Comparison of ENCODE assay signal across 12 cellular contexts in genomic region chr16:89051521-89052166, GRCh38. TPM values are rescaled to one million over a fixed set of nuclear protein-coding genes. Genes with fewer than 3 reads are reported as not detected.
DNase-seq lines count a peak whose midpoint lies in the region; ATAC-seq and TF ChIP-seq lines count a peak whose summit lies in the region.
"Had no signal": no experiment of that assay in that cellular context is flagged by ENCODE, and none has a peak within 500 bp of the region (broad histone marks: within the 10 kb centered on the region; RNA-seq: fewer than 3 reads in every experiment).

No MANE protein-coding gene starts in this region.

- H3K4me1 Mint-ChIP-seq in glutamatergic neuron (ENCODE audit: low read depth, unreplicated experiment), result peaks cover 8% of the 10 kb centered on the region

- TF ChIP-seq CTCF in heart left ventricle (IDR thresholded peaks at IDR 0.05), result no peak
- TF ChIP-seq CTCF in glutamatergic neuron (IDR thresholded peaks at IDR 0.05; ENCODE audit: partially characterized antibody, unreplicated experiment), result no peak
- TF ChIP-seq CTCF in suprapubic skin (IDR thresholded peaks at IDR 0.05), result no peak

- H3K27me3 ChIP-seq in heart left ventricle (peaks cover 15 to 76% (median 30%) of the 10 kb centered on the region in 9 donors), suprapubic skin (peaks cover 92% of the 10 kb centered on the region)

- H3K36me3 Mint-ChIP-seq in glutamatergic neuron (ENCODE audit: unreplicated experiment), result no peaks in the 10 kb centered on the region
- H3K36me3 Mint-ChIP-seq: activated CD4-positive, alpha-beta memory T cell treated with anti-CD3 and anti-CD28 coated beads for 36 hours; memory B cell had no signal

- H3K9me3 Mint-ChIP-seq in glutamatergic neuron (ENCODE audit: unreplicated experiment), result peaks cover 7% of the 10 kb centered on the region
- H3K9me3 Mint-ChIP-seq: activated CD4-positive, alpha-beta memory T cell treated with anti-CD3 and anti-CD28 coated beads for 36 hours; HFFc6; memory B cell had no signal

- ATAC-seq in heart left ventricle, result no peak
- ATAC-seq in left cardiac atrium, result no peak
- no peak for ATAC-seq in GM18498 (IDR thresholded peaks at IDR 0.05; ENCODE audit: unreplicated experiment)

- WGBS in heart left ventricle, 4 donors, result 70 to 78% (median 72%) methylated on average over 17 to 22 of the region's 22 CpGs
- 19% methylated on average over 19 of the region's 22 CpGs for WGBS in suprapubic skin

- intact Hi-C loops in heart left ventricle (cut with DNase I) (no loop called here), left cardiac atrium (cut with DNase I) (no loop called here)

- no peaks in the 10 kb centered on the region for H3K9me3 ChIP-seq in heart left ventricle
- H3K9me3 ChIP-seq in suprapubic skin, result no peaks in the 10 kb centered on the region

- H3K36me3 ChIP-seq in heart left ventricle (no peaks in the 10 kb centered on the region), suprapubic skin (no peaks in the 10 kb centered on the region)

- no peak overlapping the region for H3K27ac ChIP-seq in heart left ventricle
- no peak overlapping the region for H3K27ac ChIP-seq in suprapubic skin

- no peak for TF ChIP-seq POLR2A in heart left ventricle (IDR thresholded peaks at IDR 0.05)
- TF ChIP-seq POLR2A in suprapubic skin (IDR thresholded peaks at IDR 0.05), result no peak

- H3K27ac Mint-ChIP-seq in glutamatergic neuron (ENCODE audit: unreplicated experiment), result no peak overlapping the region
- H3K27ac Mint-ChIP-seq: activated CD4-positive, alpha-beta memory T cell treated with anti-CD3 and anti-CD28 coated beads for 36 hours; HFFc6 had no signal

- peaks cover 4% of the 10 kb centered on the region for H3K27me3 Mint-ChIP-seq in glutamatergic neuron (ENCODE audit: unreplicated experiment)

- no peaks in the 10 kb centered on the region for H3K4me1 ChIP-seq in heart left ventricle
- H3K4me1 ChIP-seq in suprapubic skin, result peaks cover 27% of the 10 kb centered on the region

- no peak overlapping the region for H3K4me3 Mint-ChIP-seq in glutamatergic neuron (ENCODE audit: unreplicated experiment)
- H3K4me3 Mint-ChIP-seq: activated CD4-positive, alpha-beta memory T cell treated with anti-CD3 and anti-CD28 coated beads for 36 hours; HFFc6; memory B cell had no signal

- no peak for TF ChIP-seq EP300 in suprapubic skin (IDR thresholded peaks at IDR 0.05)

- H3K4me3 ChIP-seq in heart left ventricle (no peak overlapping the region), suprapubic skin (peak overlapping the region; percentile 43)

- peak in 3 of 5 donors; percentile 17 to 48 (median 21) for DNase-seq in heart left ventricle
- no peak for DNase-seq in left cardiac atrium
- DNase-seq in NCI-H526 treated with DMSO at 0.1 percent for 48 hours (lab: John Stamatoyannopoulos, UW), result peak; percentile 9
- DNase-seq in glutamatergic neuron, result peak; percentile 12
- DNase-seq in suprapubic skin (ENCODE audit: low spot score in 2 of 2), result no peak
- DNase-seq in germinal center (ENCODE audit: low spot score), result no peak
- DNase-seq in kidney glomerular epithelial cell (lab: John Stamatoyannopoulos, UW), result no peak
- DNase-seq: activated CD4-positive, alpha-beta memory T cell treated with anti-CD3 and anti-CD28 coated beads for 36 hours; activated gamma-delta T cell; HFFc6 had no signal

RNA-seq across cellular contexts. Expression of gene ACSF3, which starts 42.0 kb away (rescaled TPM):
- total RNA-seq in heart left ventricle (10 to 100 TPM; 10.3 to 26.3 (median 19.3) TPM), left cardiac atrium (10 to 100 TPM; 14.9 to 16.2 TPM), glutamatergic neuron (ENCODE audit: unreplicated experiment) (29.3 TPM), suprapubic skin (10 to 100 TPM; 26.1 to 55.1 (median 32.5) TPM)
- polyA plus RNA-seq in heart left ventricle, result 10 to 100 TPM; 12.2 to 22.9 TPM

Comparison
In these comparisons a context has a peak if more than half of its experiments do, and no peak if none do; other contexts are left out.
1. DNase-seq: peak in heart left ventricle (3 of 5), NCI-H526 treated with DMSO at 0.1 percent for 48 hours (single experiment) and glutamatergic neuron (single experiment); none in left cardiac atrium (single experiment), suprapubic skin (0 of 2), germinal center (single experiment) and kidney glomerular epithelial cell (single experiment).